In genomic region chr11:80495116-80495515, GRCh38 we compare ENCODE assay signal across 27 cellular contexts.
"Had no signal": no experiment of that assay in that cellular context is flagged by ENCODE, and none has a peak within 500 bp of the region (broad histone marks: within the 10 kb centered on the region; RNA-seq: fewer than 3 reads in every experiment).

No MANE protein-coding gene starts in this region.

- H3K4me3 ChIP-seq: K562, Peyer's patch had no signal

- H3K27ac Mint-ChIP-seq: activated B cell treated with CpG ODN at 0.5 μM for 24 hours; activated CD4-positive, alpha-beta memory T cell treated with anti-CD3 and anti-CD28 coated beads for 36 hours; activated CD4-positive, alpha-beta T cell treated with anti-CD3 and anti-CD28 coated beads, Interleukin-2, amount 10 ng/mL, durations not matched to agents 7 days and 5 days; activated naive CD4-positive, alpha-beta T cell treated with anti-CD3 and anti-CD28 coated beads, Interleukin-2, amount 50 U/mL, for 72 hours; activated naive CD8-positive, alpha-beta T cell treated with anti-CD3 and anti-CD28 coated beads, Interleukin-2, amount 50 U/mL, for 24 hours; brain; T-helper 17 cell had no signal

- H3K4me1 ChIP-seq: Peyer's patch had no signal

- DNase-seq: activated B cell treated with CpG ODN at 0.5 μM for 24 hours; activated CD4-positive, alpha-beta memory T cell treated with anti-CD3 and anti-CD28 coated beads for 36 hours; activated CD4-positive, alpha-beta T cell treated with anti-CD3 and anti-CD28 coated beads for 1 hour; activated CD4-positive, alpha-beta T cell treated with anti-CD3 and anti-CD28 coated beads, Interleukin-2, amount 10 ng/mL, durations not matched to agents 7 days and 5 days; activated CD8-positive, alpha-beta memory T cell treated with anti-CD3 and anti-CD28 coated beads for 24 hours; activated effector memory CD4-positive, alpha-beta T cell treated with anti-CD3 and anti-CD28 coated beads, Interleukin-2, amount 50 U/mL, for 16 hours; activated naive CD4-positive, alpha-beta T cell treated with Interleukin-2 at 50 U/mL for 16 hours; activated naive CD8-positive, alpha-beta T cell treated with anti-CD3 and anti-CD28 coated beads, Interleukin-2, amount 50 U/mL, for 24 hours; activated T-cell treated with anti-CD3 and anti-CD28 coated beads, Interleukin-2, amount 50 U/mL, for 4 hours; amniotic stem cell; cerebellar nuclear complex; Karpas-422; NCI-H1092 treated with DMSO at 0.1 percent for 48 hours; NCI-H1436; NCI-H1694 treated with DMSO at 0.1 percent for 48 hours; NCI-H2029 treated with DMSO at 0.1 percent for 48 hours; NCI-H2227 treated with DMSO at 0.1 percent for 48 hours; NCI-H526; NCI-H774; OCI-M1; Peyer's patch; SHP77 treated with DMSO at 0.1 percent for 48 hours; T-helper 17 cell; T-helper 9 cell had no signal

- H3K4me3 Mint-ChIP-seq: activated B cell treated with CpG ODN at 0.5 μM for 24 hours; activated CD4-positive, alpha-beta memory T cell treated with anti-CD3 and anti-CD28 coated beads for 36 hours; activated CD4-positive, alpha-beta T cell treated with anti-CD3 and anti-CD28 coated beads, Interleukin-2, amount 10 ng/mL, durations not matched to agents 7 days and 5 days; activated naive CD8-positive, alpha-beta T cell treated with anti-CD3 and anti-CD28 coated beads, Interleukin-2, amount 50 U/mL, for 24 hours; activated T-cell treated with anti-CD3 and anti-CD28 coated beads, Interleukin-2, amount 50 U/mL, for 4 hours; brain; T-helper 17 cell had no signal

- H3K27me3 Mint-ChIP-seq: activated B cell treated with CpG ODN at 0.5 μM for 24 hours; activated CD4-positive, alpha-beta memory T cell treated with anti-CD3 and anti-CD28 coated beads for 36 hours; activated CD4-positive, alpha-beta T cell treated with anti-CD3 and anti-CD28 coated beads, Interleukin-2, amount 10 ng/mL, durations not matched to agents 7 days and 5 days; activated naive CD8-positive, alpha-beta T cell treated with anti-CD3 and anti-CD28 coated beads, Interleukin-2, amount 50 U/mL, for 24 hours; T-helper 17 cell had no signal

- H3K27me3 ChIP-seq: Peyer's patch had no signal

- H3K36me3 ChIP-seq: Peyer's patch had no signal

- ATAC-seq: activated naive CD4-positive, alpha-beta T cell treated with anti-CD3 and anti-CD28 coated beads, Interleukin-2, amount 50 U/mL, for 72 hours; activated naive CD8-positive, alpha-beta T cell treated with anti-CD3 and anti-CD28 coated beads, Interleukin-2, amount 50 U/mL, for 24 hours; activated T-cell treated with anti-CD3 and anti-CD28 coated beads, Interleukin-2, amount 50 U/mL, for 4 hours; K562; T-helper 17 cell had no signal

- H3K4me1 Mint-ChIP-seq: activated B cell treated with CpG ODN at 0.5 μM for 24 hours; activated CD4-positive, alpha-beta T cell treated with anti-CD3 and anti-CD28 coated beads, Interleukin-2, amount 10 ng/mL, durations not matched to agents 7 days and 5 days; activated naive CD8-positive, alpha-beta T cell treated with anti-CD3 and anti-CD28 coated beads, Interleukin-2, amount 50 U/mL, for 24 hours; brain; T-helper 17 cell had no signal

- H3K36me3 Mint-ChIP-seq: activated CD4-positive, alpha-beta memory T cell treated with anti-CD3 and anti-CD28 coated beads for 36 hours; activated naive CD4-positive, alpha-beta T cell treated with anti-CD3 and anti-CD28 coated beads, Interleukin-2, amount 50 U/mL, for 72 hours; brain had no signal

- H3K27ac ChIP-seq: Peyer's patch had no signal
